In genomic region chr9:131025953-131026858, GRCh38 we compare ENCODE assay signal across 20 cellular contexts. TPM values are rescaled to one million over a fixed set of nuclear protein-coding genes. Genes with fewer than 3 reads are reported as not detected.
DNase-seq lines count a peak whose midpoint lies in the region; ATAC-seq, FAIRE-seq and TF ChIP-seq lines count a peak whose summit lies in the region.
"Had no signal": no experiment of that assay in that cellular context is flagged by ENCODE, and none has a peak within 500 bp of the region (broad histone marks: within the 10 kb centered on the region; RNA-seq: fewer than 3 reads in every experiment).

No MANE protein-coding gene starts in this region.

- 0 out of 2 replicates have a peak, but pooled peaks have one; percentile 4 for TF ChIP-seq CTCF in HepG2 (CRISPR knock-in tag; IDR thresholded peaks at IDR 0.05)
- no peak for TF ChIP-seq CTCF in right lobe of liver (IDR thresholded peaks at IDR 0.05)
- TF ChIP-seq CTCF in type B pancreatic cell (conservative IDR thresholded peaks at IDR 0.05) = no peak
- no peak for TF ChIP-seq CTCF in suprapubic skin (IDR thresholded peaks at IDR 0.05)

- ATAC-seq in HepG2 = peak; percentile 68
- ATAC-seq in right lobe of liver = no peak

- peak overlapping the region; percentile 2 for H2AK5ac ChIP-seq in neuronal stem cell (ENCODE audit: low read depth, low read length)

- H3K27ac ChIP-seq in HepG2 (ENCODE audit: extremely low read length, insufficient read depth, low read length) (no peak overlapping the region), right lobe of liver (no peak overlapping the region), neuronal stem cell (replicated peaks; ENCODE audit: low read length) (no peak overlapping the region), suprapubic skin (no peak overlapping the region)

- H2BK120ac ChIP-seq in neuronal stem cell (ENCODE audit: low read depth, low read length) = no peak overlapping the region

- 36% methylated on average over 15 of the region's 40 CpGs for WGBS in HepG2 (ENCODE audit: low lambda C conversion rate)
- 87% methylated on average over 6 of the region's 40 CpGs for WGBS in right lobe of liver (ENCODE audit: insufficient coverage, low coverage, low lambda C conversion rate, missing lambda C conversion rate)
- no CpG with 5 or more reads among the region's 40 CpGs for WGBS in neuronal stem cell (ENCODE audit: extremely low coverage in 2 of 2, insufficient read length in 2 of 2, insufficient replicate concordance in 1 of 2), 2 donors
- whole genome bisulfite sequencing in suprapubic skin = 90% methylated on average over 39 of the region's 40 CpGs

- H2BK5ac ChIP-seq in neuronal stem cell (ENCODE audit: low read length) = no peak overlapping the region

- peak overlapping the region; percentile 36 for H3K18ac ChIP-seq in neuronal stem cell (ENCODE audit: low read length)

- no peak overlapping the region for H4K8ac ChIP-seq in neuronal stem cell (ENCODE audit: low read depth, low read length)

- H3K4me2 ChIP-seq in HepG2 (ENCODE audit: low read depth, low read length) (no peak overlapping the region), neuronal stem cell (ENCODE audit: insufficient read depth, low read length, poor library complexity, severe bottlenecking) (no peak overlapping the region)
- H3K4me2 ChIP-seq: A549 had no signal

- H3K27me3 ChIP-seq in HepG2 (ENCODE audit: control insufficient read depth in 1 of 2, insufficient read depth in 2 of 2, low read length in 2 of 2) (peaks cover 16 to 80% of the 10 kb centered on the region in 2 experiments; a peak in 4 of 5 replicates), right lobe of liver (no peaks in the 10 kb centered on the region), neuronal stem cell (ENCODE audit: control insufficient read depth in 3 of 3, insufficient read depth in 3 of 3, low read depth in 1 of 3, low read length in 3 of 3) (peaks cover 0 to 60% (median 0%) of the 10 kb centered on the region in 3 experiments), suprapubic skin (peaks cover 15% of the 10 kb centered on the region)

- H3K9me3 ChIP-seq in HepG2 (ENCODE audit: low read length) (no peaks in the 10 kb centered on the region), right lobe of liver (no peaks in the 10 kb centered on the region), neuronal stem cell (replicated peaks in 1 of 2; ENCODE audit: control insufficient read depth in 2 of 2, insufficient read depth in 1 of 2, low read depth in 1 of 2, low read length in 2 of 2) (no peaks in the 10 kb centered on the region), suprapubic skin (no peaks in the 10 kb centered on the region)
- H3K9me3 ChIP-seq: A549, HAP-1 had no signal

- intact Hi-C loops in HepG2 (cut with micrococcal nuclease; ENCODE audit: unreplicated experiment) (no loop called here), right lobe of liver (cut with DNase I) (no loop called here)

- no peaks in the 10 kb centered on the region for H3K9me3 Mint-ChIP-seq in type B pancreatic cell
- H3K9me3 Mint-ChIP-seq: HFFc6 had no signal

- no peak for DNase-seq in HepG2 (ENCODE audit: low spot score)
- DNase-seq in right lobe of liver = no peak
- DNase-seq in neuronal stem cell (ENCODE audit: low spot score) = no peak
- DNase-seq in type B pancreatic cell (ENCODE audit: extremely low spot score, unreplicated experiment) = no peak
- no peak for DNase-seq in globus pallidus (ENCODE audit: low spot score)
- DNase-seq in suprapubic skin (ENCODE audit: low spot score in 2 of 2) = no peak
- DNase-seq: 8988T; ACHN; C1 segment of cervical spinal cord; CD4-positive, alpha-beta memory T cell; COR-L47; DMS153; DND-41; GOT3; HFFc6 had no signal

- H3K4me3 ChIP-seq in HepG2 (replicated peaks in 1 of 3; ENCODE audit: insufficient read depth in 1 of 3, low read depth in 2 of 3, low read length in 3 of 3) = no peak overlapping the region
- no peak overlapping the region for H3K4me3 ChIP-seq in right lobe of liver
- H3K4me3 ChIP-seq in neuronal stem cell (ENCODE audit: low read length in 2 of 2) = no peak overlapping the region
- H3K4me3 ChIP-seq in suprapubic skin = no peak overlapping the region
- H3K4me3 ChIP-seq: A549, HAP-1 had no signal

- peaks cover 2% of the 10 kb centered on the region for H3K79me1 ChIP-seq in neuronal stem cell (ENCODE audit: low read depth, low read length)

- no peak overlapping the region for H3K4ac ChIP-seq in neuronal stem cell (ENCODE audit: low read length)

- peaks cover 26% of the 10 kb centered on the region for H3K27me3 Mint-ChIP-seq in type B pancreatic cell

- no TSS peak for BruUV-seq in HepG2 (replicated peaks; lab: Mats Ljungman, UMichigan)

- no peak overlapping the region for H3K4me3 Mint-ChIP-seq in type B pancreatic cell
- H3K4me3 Mint-ChIP-seq: CD4-positive, alpha-beta memory T cell; HFFc6 had no signal

- H2AFZ ChIP-seq in HepG2 (ENCODE audit: low read length) = no peak overlapping the region
- no peak overlapping the region for H2AFZ ChIP-seq in neuronal stem cell (ENCODE audit: low read length)

- CTCF ChIA-PET in HepG2 (lab: Yijun Ruan, JAX; ENCODE audit: low intra/inter-chr PET ratio, low total read pairs) = no interaction called here

- peak overlapping the region; percentile 66 for H3K27ac Mint-ChIP-seq in type B pancreatic cell
- H3K27ac Mint-ChIP-seq: CD4-positive, alpha-beta memory T cell; HFFc6 had no signal

- peaks cover 5% of the 10 kb centered on the region; the same call in 1 of the 2 replicates for H4K20me1 ChIP-seq in HepG2 (ENCODE audit: insufficient read depth, low read length)

- H3K14ac ChIP-seq in neuronal stem cell (ENCODE audit: low read length) = peak overlapping the region; percentile 97

- TF ChIP-seq RAD21 in HepG2 (CRISPR knock-in tag; IDR thresholded peaks at IDR 0.05) = no peak

- H3K36me3 ChIP-seq in HepG2 (replicated peaks in 1 of 2; ENCODE audit: control insufficient read depth in 1 of 2, insufficient read depth in 2 of 2, low read length in 2 of 2) (no peaks in the 10 kb centered on the region), right lobe of liver (no peaks in the 10 kb centered on the region), neuronal stem cell (replicated peaks in 1 of 2; ENCODE audit: control insufficient read depth in 2 of 2, insufficient read depth in 2 of 2, low read length in 2 of 2) (no peaks in the 10 kb centered on the region), suprapubic skin (no peaks in the 10 kb centered on the region)
- H3K36me3 ChIP-seq: HAP-1 had no signal

- H2BK12ac ChIP-seq in neuronal stem cell (ENCODE audit: low read length) = no peak overlapping the region

- no peaks in the 10 kb centered on the region for H3K79me2 ChIP-seq in HepG2 (ENCODE audit: insufficient read depth, low read length)

- H2BK15ac ChIP-seq in neuronal stem cell (ENCODE audit: low read length) = peak overlapping the region; percentile 46

- no peak overlapping the region for H4K91ac ChIP-seq in neuronal stem cell (ENCODE audit: low read depth, low read length, poor library complexity)

- no peak for FAIRE-seq in HepG2 (lab: Jason Lieb, UNC)
- FAIRE-seq: A549, G401.6, GM12892, H54 had no signal

- H3K4me1 Mint-ChIP-seq in type B pancreatic cell (ENCODE audit: unreplicated experiment) = no peaks in the 10 kb centered on the region
- H3K4me1 Mint-ChIP-seq: CD4-positive, alpha-beta memory T cell had no signal

- H3K23ac ChIP-seq in neuronal stem cell (ENCODE audit: low read depth, low read length, poor library complexity) = peak overlapping the region; percentile 92

- H3K4me1 ChIP-seq in HepG2 (ENCODE audit: insufficient read depth, low read length) = no peaks in the 10 kb centered on the region
- H3K4me1 ChIP-seq in right lobe of liver = no peaks in the 10 kb centered on the region
- no peaks in the 10 kb centered on the region for H3K4me1 ChIP-seq in neuronal stem cell (ENCODE audit: control insufficient read depth in 2 of 2, insufficient read depth in 1 of 2, low read depth in 1 of 2, low read length in 2 of 2)
- no peaks in the 10 kb centered on the region for H3K4me1 ChIP-seq in suprapubic skin
- H3K4me1 ChIP-seq: HAP-1 had no signal

- H3K9ac ChIP-seq in HepG2 (ENCODE audit: insufficient read depth, low read depth, low read length) = no peak overlapping the region
- H3K9ac ChIP-seq in neuronal stem cell (ENCODE audit: low read depth, low read length, poor library complexity) = peak overlapping the region; percentile 54

- TF ChIP-seq EP300 in HepG2 (IDR thresholded peaks at IDR 0.05; ENCODE audit: low read depth in 2 of 2, low read length in 2 of 2) (no peak), HepG2 (CRISPR knock-in tag; IDR thresholded peaks at IDR 0.05; ENCODE audit: borderline replicate concordance) (no peak), suprapubic skin (IDR thresholded peaks at IDR 0.05) (no peak)

- no peaks in the 10 kb centered on the region for H3K36me3 Mint-ChIP-seq in type B pancreatic cell
- H3K36me3 Mint-ChIP-seq: CD4-positive, alpha-beta memory T cell had no signal

- in situ Hi-C loops in HepG2 (cut with HindIII; ENCODE audit: extremely low pct_ligation_motif_present, low pct_unique_long_range_greater_than_20kb) = no loop called here

- TF ChIP-seq POLR2A in HepG2 (IDR thresholded peaks at IDR 0.05; ENCODE audit: insufficient read depth in 1 of 2, low read depth in 2 of 2, low read length in 2 of 2) (no peak), right lobe of liver (IDR thresholded peaks at IDR 0.05) (no peak), suprapubic skin (IDR thresholded peaks at IDR 0.05) (no peak)

- POLR2A ChIA-PET in HepG2 (lab: Yijun Ruan, JAX) = no interaction called here

RNA-seq across cellular contexts. Expression of gene LAMC3, which starts 17.2 kb away (rescaled TPM):
- total RNA-seq in HepG2 (2016; rRNA removed; fragmentation: Illumina TruSeq; extraction: Trizol) (0.07 TPM in 1 of 2 replicates, not detected in the other), right lobe of liver (10 to 100 TPM in 1 of 6 experiments, 1 to 10 TPM in 5; 2.7 to 14.3 (median 3.7) TPM), type B pancreatic cell (ENCODE audit: low replicate concordance) (0.38 and 7.2 TPM in 2 replicates), suprapubic skin (10 to 100 TPM in 1 of 4 donors, 1 to 10 TPM in 3; 4.0 to 16.9 (median 5.2) TPM)
- total RNA-seq in HepG2 (2016; cell fraction: cytosol; rRNA removed; fragmentation: Illumina TruSeq; extraction: Trizol; ENCODE audit: low read depth) = not detected in 2 replicates
- 0.06 TPM in 1 of 2 replicates, not detected in the other for total RNA-seq in HepG2 (2016; cell fraction: insoluble cytoplasmic fraction; rRNA removed; fragmentation: Illumina TruSeq; extraction: Trizol)
- 0.03 TPM in 1 of 2 replicates, not detected in the other for total RNA-seq in HepG2 (2016; cell fraction: membrane; rRNA removed; fragmentation: Illumina TruSeq; extraction: Trizol)
- total RNA-seq in HepG2 (2016; cell fraction: nucleus; rRNA removed; fragmentation: Illumina TruSeq; extraction: Trizol) = 0.12 TPM in 1 of 2 replicates, not detected in the other
- polyA plus RNA-seq in HepG2 (2011; rRNA removed) = 0.57 TPM in 2 replicates
- polyA plus RNA-seq in HepG2 (2011; cell fraction: cytosol; rRNA removed) = 0.14 and 0.39 TPM in 2 replicates
- polyA plus RNA-seq in HepG2 (2011; cell fraction: nucleus; rRNA removed) = 0.64 and 1.6 TPM in 2 replicates
- polyA plus RNA-seq in HepG2 (2012) = 0.33 and 0.35 TPM in 2 replicates
- not detected in 2 replicates for polyA plus RNA-seq in HepG2 (2016; cell fraction: cytosol; fragmentation: Illumina TruSeq; extraction: Trizol; ENCODE audit: low read depth)
- polyA plus RNA-seq in HepG2 (2016; cell fraction: insoluble cytoplasmic fraction; fragmentation: Illumina TruSeq; extraction: Trizol; ENCODE audit: low read depth) = 0.04 TPM in 1 of 2 replicates, not detected in the other
- polyA plus RNA-seq in HepG2 (2016; cell fraction: membrane; fragmentation: Illumina TruSeq; extraction: Trizol; ENCODE audit: low read depth) = 0.06 TPM in 1 of 2 replicates, not detected in the other
- polyA plus RNA-seq in HepG2 (2016; cell fraction: nucleus; fragmentation: Illumina TruSeq; extraction: Trizol; ENCODE audit: insufficient read depth, low read depth) = 0.48 TPM in 1 of 2 replicates, not detected in the other
- polyA minus RNA-seq in HepG2 (2011; rRNA and poly(A)+ RNA removed; ENCODE audit: low replicate concordance) = 0.24 and 0.58 TPM in 2 replicates
- 0.18 and 0.89 TPM in 2 replicates for polyA minus RNA-seq in HepG2 (2011; cell fraction: cytosol; rRNA and poly(A)+ RNA removed)
- polyA minus RNA-seq in HepG2 (2011; cell fraction: nucleus; rRNA and poly(A)+ RNA removed) = 0.62 TPM in 1 of 2 replicates, not detected in the other
- 0.03 TPM for polyA plus RNA-seq in neuronal stem cell (2013, experiment 1 of 2)
- 0.07 TPM for polyA plus RNA-seq in neuronal stem cell (2013, experiment 2 of 2)
- total RNA-seq: HFFc6 had no signal
- polyA plus RNA-seq: CD4-positive, alpha-beta memory T cell had no signal
